In genomic region chr6:81749704-81750103, GRCh38 we compare ENCODE assay signal across 10 cellular contexts. TPM values are rescaled to one million over a fixed set of nuclear protein-coding genes. Genes with fewer than 3 reads are reported as not detected.
A peak's percentile ranks its signal among the peaks of the same experiment; 100 is the strongest.
DNase-seq lines count a peak whose midpoint lies in the region; ATAC-seq and TF ChIP-seq lines count a peak whose summit lies in the region.
"Had no signal": no experiment of that assay in that cellular context is flagged by ENCODE, and none has a peak within 500 bp of the region (broad histone marks: within the 10 kb centered on the region; RNA-seq: fewer than 3 reads in every experiment).

No MANE protein-coding gene starts in this region.

- DNase-seq in astrocyte of the spinal cord (ENCODE audit: low read depth, low spot score) (no peak), lower lobe of right lung (no peak), thoracic aorta (ENCODE audit: low spot score) (no peak), GM10266 (ENCODE audit: extremely low spot score) (no peak)
- DNase-seq: activated CD4-positive, alpha-beta T cell treated with anti-CD3 and anti-CD28 coated beads, Interleukin-2, amount 50 U/mL, for 4 hours; cortex of kidney; nephron progenitor cell had no signal

- H2AFZ ChIP-seq in Loucy (ENCODE audit: low read length) = no peak overlapping the region

- H3K27ac ChIP-seq in lower lobe of right lung = peak overlapping the region; percentile 21
- H3K27ac ChIP-seq in thoracic aorta = peak overlapping the region; percentile 97 to 99

- H3K9me3 ChIP-seq in Loucy (ENCODE audit: insufficient read depth, low read depth, low read length) (no peaks in the 10 kb centered on the region), lower lobe of right lung (no peaks in the 10 kb centered on the region), thoracic aorta (no peaks in the 10 kb centered on the region)

- peak overlapping the region; percentile 99 for H3K9ac ChIP-seq in Loucy (ENCODE audit: low read depth, low read length, poor library complexity, severe bottlenecking)

- H3K4me2 ChIP-seq in Loucy (ENCODE audit: low read depth, low read length, poor library complexity, severe bottlenecking) = peak overlapping the region; percentile 98

- in situ Hi-C loops in astrocyte of the spinal cord (cut with HindIII; ENCODE audit: low sequenced_read_pairs) = no loop called here

- H4K20me1 ChIP-seq in Loucy (ENCODE audit: insufficient read depth, low read length, poor library complexity, severe bottlenecking) = peaks cover 72% of the 10 kb centered on the region

- peak overlapping the region; percentile 96 for H3K4me3 ChIP-seq in Loucy (ENCODE audit: low read length, poor library complexity, severe bottlenecking)
- H3K4me3 ChIP-seq in astrocyte of the spinal cord (ENCODE audit: low read depth, low read length) = peak overlapping the region; percentile 89
- H3K4me3 ChIP-seq in lower lobe of right lung = peak overlapping the region; percentile 68
- peak overlapping the region; percentile 89 for H3K4me3 ChIP-seq in thoracic aorta

- H3K36me3 ChIP-seq in Loucy (ENCODE audit: insufficient read depth, low read length) (peaks cover 65% of the 10 kb centered on the region), lower lobe of right lung (peaks cover 14% of the 10 kb centered on the region), thoracic aorta (no peaks in the 10 kb centered on the region)

- no peak for TF ChIP-seq CTCF in Loucy (conservative IDR thresholded peaks at IDR 0.05; ENCODE audit: low read length)
- no peak for TF ChIP-seq CTCF in astrocyte of the spinal cord (IDR thresholded peaks at IDR 0.05; ENCODE audit: low read depth, low read length)
- no peak for TF ChIP-seq CTCF in lower lobe of right lung (IDR thresholded peaks at IDR 0.05)
- TF ChIP-seq CTCF in thoracic aorta (IDR thresholded peaks at IDR 0.05) = no peak
- no peak for TF ChIP-seq CTCF in GM10266 (IDR thresholded peaks at IDR 0.05; ENCODE audit: control insufficient read depth, insufficient read depth, low read depth, missing control alignments)

- H3K27me3 ChIP-seq in Loucy (ENCODE audit: insufficient read depth, low read length, poor library complexity, severe bottlenecking) (peaks cover 48% of the 10 kb centered on the region), lower lobe of right lung (ENCODE audit: low read depth) (no peaks in the 10 kb centered on the region), thoracic aorta (replicated peaks; ENCODE audit: insufficient read depth) (no peaks in the 10 kb centered on the region)

- H3K4me1 ChIP-seq in Loucy (ENCODE audit: insufficient read depth, low read length, poor library complexity, severe bottlenecking) (peaks cover 47% of the 10 kb centered on the region), lower lobe of right lung (peaks cover 37% of the 10 kb centered on the region), thoracic aorta (ENCODE audit: control insufficient read depth in 1 of 2, low read depth in 2 of 2) (peaks cover 13 to 45% of the 10 kb centered on the region in 2 donors)

- peaks cover 82% of the 10 kb centered on the region for H3K79me2 ChIP-seq in Loucy (ENCODE audit: insufficient read depth, low read length)

- H3F3A ChIP-seq in Loucy (ENCODE audit: low read depth) = peaks cover 14% of the 10 kb centered on the region

- H3K9me2 ChIP-seq in Loucy (replicated peaks; ENCODE audit: low read depth, low read length) = no peaks in the 10 kb centered on the region

- no peak for ATAC-seq in lower lobe of right lung
- ATAC-seq in thoracic aorta (ENCODE audit: insufficient number of reproducible peaks, low FRiP score, low read depth) = no peak
- ATAC-seq in GM21390 (IDR thresholded peaks at IDR 0.05; ENCODE audit: unreplicated experiment) = no peak
- no peak for ATAC-seq in GM18870 (IDR thresholded peaks at IDR 0.05; ENCODE audit: unreplicated experiment)

- intact Hi-C loops in lower lobe of right lung (cut with DNase I) = no loop called here

RNA-seq across cellular contexts. Expression of gene TENT5A, which starts 2.8 kb away (rescaled TPM):
- 26.6 TPM for total RNA-seq in lower lobe of right lung
- total RNA-seq in thoracic aorta = 10 to 100 TPM; 40.5 to 53.2 TPM
